ENCODE assay signal across 1 cellular context in the genomic region with DNA sequence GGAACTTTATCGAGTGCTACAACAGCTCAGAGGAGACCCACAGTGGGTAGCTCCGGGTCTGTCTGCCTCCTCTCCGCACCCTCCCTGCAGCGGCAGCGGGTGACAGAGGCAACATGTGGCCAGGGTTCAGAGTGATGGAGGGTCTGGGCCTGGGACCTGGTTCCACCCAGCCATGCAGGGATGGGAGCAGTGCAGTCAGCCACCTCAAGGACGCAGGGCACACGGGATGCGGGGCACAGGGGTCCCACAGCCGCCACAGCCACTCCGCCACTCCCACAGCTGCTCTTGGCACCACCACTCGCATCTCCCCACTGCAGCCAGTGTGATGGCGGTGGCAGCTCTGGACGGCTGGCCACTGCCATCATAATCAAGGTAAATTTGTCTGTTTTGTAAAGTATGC.
TF ChIP-seq lines count a peak whose summit lies in the region.

No MANE protein-coding gene starts in this region.

TF ChIP-seq in GM23338, 12 proteins besides CTCF, POLR2A, EP300 and RAD21 (continued from another document):
- TF ChIP-seq ZNF462 (CRISPR knock-in tag; IDR thresholded peaks at IDR 0.05): no peak
- TF ChIP-seq ZNF114 (CRISPR knock-in tag; IDR thresholded peaks at IDR 0.05): no peak
- TF ChIP-seq STAT1 (IDR thresholded peaks at IDR 0.05; ENCODE audit: unreplicated experiment): no peak
- TF ChIP-seq CREB1 (CRISPR knock-in tag; IDR thresholded peaks at IDR 0.05; ENCODE audit: low read depth): no peak
- no peak for TF ChIP-seq JUNB (IDR thresholded peaks at IDR 0.05; ENCODE audit: unreplicated experiment)
- TF ChIP-seq ETS1 (IDR thresholded peaks at IDR 0.05): no peak
